ENCODE assay signal across 7 cellular contexts in genomic region chr11:76208438-76208828, GRCh38. TPM values are rescaled to one million over a fixed set of nuclear protein-coding genes. Genes with fewer than 3 reads are reported as not detected.
DNase-seq lines count a peak whose midpoint lies in the region; ATAC-seq and TF ChIP-seq lines count a peak whose summit lies in the region.

No MANE protein-coding gene starts in this region.

- intact Hi-C loops in activated B cell treated with CpG ODN at 0.5 μM for 24 hours (cut with micrococcal nuclease): loop anchor here (1.0 to 10.0 kb wide), 6 partner anchors 56 to 804 kb away; partner anchors contain the start of genes GVQW3 and THAP12

- H3K9me3 ChIP-seq in iPS-18c (ENCODE audit: control insufficient read depth, insufficient read depth, low read length): peaks cover 3% of the 10 kb centered on the region

- TF ChIP-seq CTCF in activated B cell treated with CpG ODN at 0.5 μM for 24 hours (IDR thresholded peaks at IDR 0.05): no peak

- no peak overlapping the region for H3K27ac Mint-ChIP-seq in activated B cell treated with CpG ODN at 0.5 μM for 24 hours
- no peak overlapping the region for H3K27ac Mint-ChIP-seq in stimulated activated naive CD8-positive, alpha-beta T cell treated with anti-CD3 and anti-CD28 coated beads, Interleukin-15, amount 100 ng/mL, for 72 hours

- H3K4me3 Mint-ChIP-seq in activated B cell treated with CpG ODN at 0.5 μM for 24 hours: peak overlapping the region; percentile 86
- H3K4me3 Mint-ChIP-seq in stimulated activated naive CD8-positive, alpha-beta T cell treated with anti-CD3 and anti-CD28 coated beads, Interleukin-15, amount 100 ng/mL, for 72 hours: peak overlapping the region; percentile 89 to 91

- no peaks in the 10 kb centered on the region for H3K9me3 Mint-ChIP-seq in activated B cell treated with CpG ODN at 0.5 μM for 24 hours
- no peaks in the 10 kb centered on the region for H3K9me3 Mint-ChIP-seq in stimulated activated naive CD8-positive, alpha-beta T cell treated with anti-CD3 and anti-CD28 coated beads, Interleukin-15, amount 100 ng/mL, for 72 hours

- peaks cover 42% of the 10 kb centered on the region for H3K27me3 Mint-ChIP-seq in activated B cell treated with CpG ODN at 0.5 μM for 24 hours
- peaks cover 98% of the 10 kb centered on the region for H3K27me3 Mint-ChIP-seq in stimulated activated naive CD8-positive, alpha-beta T cell treated with anti-CD3 and anti-CD28 coated beads, Interleukin-15, amount 100 ng/mL, for 72 hours

- CTCF ChIA-PET in activated B cell treated with CpG ODN at 0.5 μM for 24 hours (lab: Charles Lee): interaction anchor here (0.8 to 5.4 kb wide), 22 partner anchors 10 to 473 kb away, joined by 3 to 103 read pairs (median 6); no protein-coding TSS in a partner anchor

- peak; percentile 4 for ATAC-seq in HG02763 (IDR thresholded peaks at IDR 0.05; ENCODE audit: unreplicated experiment)
- peak; percentile 9 for ATAC-seq in activated B cell treated with CpG ODN at 0.5 μM for 24 hours (ENCODE audit: low read depth)
- ATAC-seq in stimulated activated naive CD8-positive, alpha-beta T cell treated with anti-CD3 and anti-CD28 coated beads, Interleukin-15, amount 100 ng/mL, for 72 hours: no peak

- no peaks in the 10 kb centered on the region for H3K36me3 Mint-ChIP-seq in activated B cell treated with CpG ODN at 0.5 μM for 24 hours (ENCODE audit: low read depth)

- peaks cover 23% of the 10 kb centered on the region for H3K4me1 Mint-ChIP-seq in activated B cell treated with CpG ODN at 0.5 μM for 24 hours
- peaks cover 40% of the 10 kb centered on the region for H3K4me1 Mint-ChIP-seq in stimulated activated naive CD8-positive, alpha-beta T cell treated with anti-CD3 and anti-CD28 coated beads, Interleukin-15, amount 100 ng/mL, for 72 hours

- peak overlapping the region; percentile 52 for H3K4me3 ChIP-seq in iPS-18c (ENCODE audit: insufficient read depth, low read depth, low read length)

- DNase-seq in activated B cell treated with CpG ODN at 0.5 μM for 24 hours (no peak), SK-N-DZ (ENCODE audit: low spot score) (no peak), RPMI8226 (no peak), OCI-M2 (lab: John Stamatoyannopoulos, UW; ENCODE audit: unreplicated experiment) (no peak)
- DNase-seq in stimulated activated naive CD8-positive, alpha-beta T cell treated with anti-CD3 and anti-CD28 coated beads, Interleukin-15, amount 100 ng/mL, for 72 hours: no peak

- POLR2A ChIA-PET in activated B cell treated with CpG ODN at 0.5 μM for 24 hours (lab: Charles Lee): interaction anchor here (1.3 to 1.8 kb wide), 2 partner anchors 27 to 315 kb away, joined by 3 to 7 read pairs; no protein-coding TSS in a partner anchor

RNA-seq across cellular contexts. Expression of gene WNT11, which starts 2.1 kb away (rescaled TPM):
- total RNA-seq in activated B cell treated with CpG ODN at 0.5 μM for 24 hours: 0.16 and 0.37 TPM in 2 replicates
- 0.47 and 0.64 TPM in 2 replicates for polyA plus RNA-seq in SK-N-DZ (2014; cell fraction: cytosol; rRNA removed)
- polyA plus RNA-seq in SK-N-DZ (2014; cell fraction: nucleus; rRNA removed): 0.39 TPM in 1 of 2 replicates, not detected in the other
